Comparison of ENCODE assay signal across 1 cellular context in genomic region chr7:156947120-156947843, GRCh38.
A peak's percentile ranks its signal among the peaks of the same experiment; 100 is the strongest.
TF ChIP-seq lines count a peak whose summit lies in the region.

No MANE protein-coding gene starts in this region.

TF ChIP-seq in K562, 482 proteins besides CTCF, POLR2A, EP300 and RAD21:
- TF ChIP-seq PKNOX1 (IDR thresholded peaks at IDR 0.05) (peak; percentile 44; the same call in 1 of the 2 replicates), MEIS2 (IDR thresholded peaks at IDR 0.05; ENCODE audit: partially characterized antibody) (peak; percentile 60), NFIC (IDR thresholded peaks at IDR 0.05) (peak; percentile 73), ZBTB2 (IDR thresholded peaks at IDR 0.05) (no peak)
